26 cellular contexts compared by ENCODE assay signal in genomic region chr19:16156904-16157303, GRCh38. TPM values are rescaled to one million over a fixed set of nuclear protein-coding genes. Genes with fewer than 3 reads are reported as not detected.
"Had no signal": no experiment of that assay in that cellular context is flagged by ENCODE, and none has a peak within 500 bp of the region (broad histone marks: within the 10 kb centered on the region; RNA-seq: fewer than 3 reads in every experiment).

No MANE protein-coding gene starts in this region.

- H3K9me3 Mint-ChIP-seq: activated naive CD4-positive, alpha-beta T cell treated with anti-CD3 and anti-CD28 coated beads, Interleukin-2, amount 50 U/mL, for 24 hours; naive B cell had no signal

- H3K9me3 ChIP-seq: esophagus muscularis mucosa, gastroesophageal sphincter, heart left ventricle, mucosa of descending colon, ovary, psoas muscle, thoracic aorta, upper lobe of right lung had no signal

- ATAC-seq: gastroesophageal sphincter, heart left ventricle, mucosa of descending colon, psoas muscle, upper lobe of right lung had no signal

- H3K27me3 ChIP-seq: cardiac muscle cell, esophagus muscularis mucosa, gastroesophageal sphincter, ovary, upper lobe of right lung had no signal

- H3K27ac Mint-ChIP-seq: activated naive CD4-positive, alpha-beta T cell treated with anti-CD3 and anti-CD28 coated beads, Interleukin-2, amount 50 U/mL, for 24 hours had no signal

- H3K4me3 ChIP-seq: cardiac muscle cell, esophagus muscularis mucosa, gastroesophageal sphincter, heart left ventricle, mucosa of descending colon, ovary, psoas muscle, thoracic aorta, upper lobe of right lung had no signal

- H3K4me1 ChIP-seq: esophagus muscularis mucosa, gastroesophageal sphincter, heart left ventricle, psoas muscle, upper lobe of right lung had no signal

- DNase-seq: activated CD4-positive, alpha-beta T cell treated with anti-CD3 and anti-CD28 coated beads for 4 hours; activated CD8-positive, alpha-beta memory T cell treated with anti-CD3 and anti-CD28 coated beads for 24 hours; activated CD8-positive, alpha-beta memory T cell treated with anti-CD3 and anti-CD28 coated beads, Interleukin-2, amount 50 U/mL, for 48 hours; activated effector memory CD4-positive, alpha-beta T cell treated with Interleukin-2 at 50 U/mL for 16 hours; activated T-cell treated with anti-CD3 and anti-CD28 coated beads, Interleukin-2, amount 50 U/mL, for 48 hours; amniotic stem cell; dermis blood vessel endothelial cell; effector memory CD4-positive, alpha-beta T cell; heart left ventricle; mesenchymal stem cell; mucosa of descending colon; naive B cell; ovary; psoas muscle; right cardiac atrium; upper lobe of right lung had no signal

- H3K36me3 ChIP-seq: cardiac muscle cell, esophagus muscularis mucosa, gastroesophageal sphincter, heart left ventricle, ovary, thoracic aorta had no signal

- H3K27ac ChIP-seq: cardiac muscle cell, esophagus muscularis mucosa, gastroesophageal sphincter, heart left ventricle, ovary, psoas muscle, thoracic aorta, upper lobe of right lung had no signal

- H3K27me3 Mint-ChIP-seq: activated naive CD4-positive, alpha-beta T cell treated with anti-CD3 and anti-CD28 coated beads, Interleukin-2, amount 50 U/mL, for 24 hours; naive B cell had no signal

- H3K4me3 Mint-ChIP-seq: activated naive CD4-positive, alpha-beta T cell treated with anti-CD3 and anti-CD28 coated beads, Interleukin-2, amount 50 U/mL, for 24 hours; naive B cell had no signal

RNA-seq across cellular contexts. Expression of gene HSH2D, which starts 13.4 kb away (rescaled TPM):
- total RNA-seq: cardiac muscle cell, chondrocyte, dermis blood vessel endothelial cell, endothelial cell of umbilical vein had no signal
- polyA plus RNA-seq: cardiac muscle cell, endothelial cell of umbilical vein had no signal

RNA-seq across cellular contexts. Expression of gene CIB3, which starts 16.4 kb away (rescaled TPM):
- total RNA-seq: cardiac muscle cell; chondrocyte; dermis blood vessel endothelial cell; endothelial cell of umbilical vein; esophagus muscularis mucosa; gastroesophageal sphincter; heart left ventricle; liver; mucosa of descending colon; ovary; psoas muscle; right cardiac atrium; skeletal muscle tissue; T-helper 2 cell treated with Interferon-gamma antibody and Interleukin-4, amounts not matched to agents 100 ng/mL and 5 ng/mL, for 36 hours; thoracic aorta; upper lobe of right lung had no signal
- polyA plus RNA-seq: cardiac muscle cell, endothelial cell of umbilical vein, heart left ventricle, liver, ovary, psoas muscle, right cardiac atrium had no signal
